14 cellular contexts compared by ENCODE assay signal in genomic region chrX:4754878-4755604, GRCh38.
DNase-seq lines count a peak whose midpoint lies in the region; ATAC-seq and TF ChIP-seq lines count a peak whose summit lies in the region.
"Had no signal": no experiment of that assay in that cellular context is flagged by ENCODE, and none has a peak within 500 bp of the region (broad histone marks: within the 10 kb centered on the region; RNA-seq: fewer than 3 reads in every experiment).

No MANE protein-coding gene starts in this region.

- no peak overlapping the region for H3K4me3 ChIP-seq in gastroesophageal sphincter
- H3K4me3 ChIP-seq in BE2C (ENCODE audit: low read depth, low read length): no peak overlapping the region

- peak; percentile 31 for DNase-seq in RPMI8226
- no peak for DNase-seq in BE2C
- no peak for DNase-seq in activated CD8-positive, alpha-beta memory T cell treated with anti-CD3 and anti-CD28 coated beads for 24 hours
- no peak for DNase-seq in Right ventricle myocardium superior
- DNase-seq: activated CD4-positive, alpha-beta T cell treated with anti-CD3 and anti-CD28 coated beads, Interleukin-2, amount 50 U/mL, for 1 hour; activated gamma-delta T cell treated with Interleukin-2 at 50 U/mL for 16 hours; CD4-positive, alpha-beta memory T cell; left ventricle myocardium superior; NCI-H2171 treated with DMSO at 0.1 percent for 48 hours; right cardiac atrium had no signal

- TF ChIP-seq CTCF in gastroesophageal sphincter (IDR thresholded peaks at IDR 0.05) (no peak), BE2C (IDR thresholded peaks at IDR 0.05; ENCODE audit: low read depth, low read length) (no peak)

- no peaks in the 10 kb centered on the region for H3K27me3 ChIP-seq in gastroesophageal sphincter
- H3K27me3 ChIP-seq in BE2C: no peaks in the 10 kb centered on the region

- H3K4me1 ChIP-seq in gastroesophageal sphincter (no peaks in the 10 kb centered on the region), BE2C (no peaks in the 10 kb centered on the region)

- ATAC-seq in GM18868 (IDR thresholded peaks at IDR 0.05; ENCODE audit: unreplicated experiment) (peak; percentile 98), GM21529 (IDR thresholded peaks at IDR 0.05; ENCODE audit: unreplicated experiment) (peak; percentile 79), HG03066 (IDR thresholded peaks at IDR 0.05; ENCODE audit: low read depth, unreplicated experiment) (peak; percentile 79), gastroesophageal sphincter (no peak), Right ventricle myocardium superior (ENCODE audit: poor library complexity) (no peak)
- ATAC-seq: left ventricle myocardium superior, right cardiac atrium had no signal

- no peaks in the 10 kb centered on the region for H3K36me3 ChIP-seq in gastroesophageal sphincter
- H3K36me3 ChIP-seq in BE2C: no peaks in the 10 kb centered on the region

- no peak overlapping the region for H3K27ac ChIP-seq in gastroesophageal sphincter

- H3K9me3 ChIP-seq in gastroesophageal sphincter (no peaks in the 10 kb centered on the region), BE2C (no peaks in the 10 kb centered on the region)

- no peak for TF ChIP-seq EP300 in gastroesophageal sphincter (IDR thresholded peaks at IDR 0.05)

- 70 to 72% methylated on average over 7 of the region's 8 CpGs for WGBS in gastroesophageal sphincter (ENCODE audit: low coverage in 1 of 2), 2 donors

- TF ChIP-seq POLR2A in gastroesophageal sphincter (IDR thresholded peaks at IDR 0.05): no peak

- intact Hi-C loops in Right ventricle myocardium superior (cut with DNase I): no loop called here

Comparison
In these comparisons a context has a peak if more than half of its experiments do, and no peak if none do; other contexts are left out.
1. ATAC-seq: peak in GM18868 (single experiment), GM21529 (single experiment) and HG03066 (single experiment); none in gastroesophageal sphincter (single experiment) and Right ventricle myocardium superior (single experiment).